1 cellular context compared by ENCODE assay signal in the genomic region with DNA sequence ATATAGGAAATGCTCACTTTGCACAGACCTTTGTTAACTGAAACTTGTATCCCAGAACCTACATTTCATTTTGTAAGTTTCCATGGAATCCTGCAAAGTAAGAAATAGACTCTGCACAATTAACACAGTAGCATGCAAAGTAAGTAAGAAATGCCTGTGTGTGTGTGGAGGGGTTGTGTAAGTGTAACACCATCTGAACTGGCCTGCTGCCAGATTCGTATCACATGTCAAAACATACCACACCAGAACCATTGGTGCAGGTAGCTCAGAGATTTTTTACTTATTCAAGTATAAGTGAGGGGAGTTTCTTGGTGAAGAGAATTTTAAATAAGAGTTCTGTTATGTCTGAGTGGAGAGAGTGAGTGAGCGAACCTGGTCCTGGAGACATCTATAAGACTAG.
TF ChIP-seq lines count a peak whose summit lies in the region.

No MANE protein-coding gene starts in this region.

TF ChIP-seq in SK-N-SH treated with all-trans-retinoic acid at 6 μM for 48 hours, 23 proteins besides CTCF, POLR2A, EP300 and RAD21 (continued from another document):
- no peak for TF ChIP-seq CSRNP3 (CRISPR knock-in tag; IDR thresholded peaks at IDR 0.05)
- no peak for TF ChIP-seq ZC3H10 (CRISPR knock-in tag; IDR thresholded peaks at IDR 0.05)
- TF ChIP-seq ESRRG (CRISPR knock-in tag; IDR thresholded peaks at IDR 0.05) = no peak
- TF ChIP-seq ZFP3 (CRISPR knock-in tag; IDR thresholded peaks at IDR 0.05) = no peak
- TF ChIP-seq ZNF70 (CRISPR knock-in tag; IDR thresholded peaks at IDR 0.05) = no peak
- no peak for TF ChIP-seq POU6F1 (CRISPR knock-in tag; IDR thresholded peaks at IDR 0.05; ENCODE audit: borderline replicate concordance, low read depth)
- TF ChIP-seq ARNTL (CRISPR knock-in tag; IDR thresholded peaks at IDR 0.05; ENCODE audit: borderline replicate concordance, low read depth) = no peak
- no peak for TF ChIP-seq RARB (CRISPR knock-in tag; IDR thresholded peaks at IDR 0.05)
- TF ChIP-seq ISL1 (CRISPR knock-in tag; IDR thresholded peaks at IDR 0.05) = no peak
- no peak for TF ChIP-seq PATZ1 (CRISPR knock-in tag; IDR thresholded peaks at IDR 0.05; ENCODE audit: borderline replicate concordance)
- TF ChIP-seq CREB5 (CRISPR knock-in tag; IDR thresholded peaks at IDR 0.05; ENCODE audit: low read depth) = no peak
TF ChIP-seq in SK-N-SH treated with all-trans-retinoic acid at 6 μM for 48 hours: peak in this region for 0.
